8 cellular contexts compared by ENCODE assay signal in genomic region chr18:26226229-26227050, GRCh38. TPM values are rescaled to one million over a fixed set of nuclear protein-coding genes. Genes with fewer than 3 reads are reported as not detected.
DNase-seq lines count a peak whose midpoint lies in the region; ATAC-seq and TF ChIP-seq lines count a peak whose summit lies in the region.

TAF4B (plus strand) TSS chr18:26226445; CDS start chr18:26226934, 489 bp downstream.

- H3K14ac ChIP-seq in trophoblast cell (ENCODE audit: low read length), result peak within 1 kb of the TSS; percentile 29

- H3K9me3 ChIP-seq in trophoblast cell (ENCODE audit: insufficient read depth, low read depth, low read length) (no peaks in the 10 kb centered on the region), tibial nerve (no peaks in the 10 kb centered on the region)

- peak within 1 kb of the TSS; percentile 100 for H3K4me3 ChIP-seq in GM12875 (ENCODE audit: low read depth, low read length)
- peak within 1 kb of the TSS; percentile 89 for H3K4me3 ChIP-seq in trophoblast cell (ENCODE audit: low read depth, low read length)
- peak within 1 kb of the TSS; percentile 80 to 95 (median 90) for H3K4me3 ChIP-seq in tibial nerve

- peak within 1 kb of the TSS; percentile 52 for H4K8ac ChIP-seq in trophoblast cell (ENCODE audit: low read depth, low read length)

- peak; percentile 88 to 92 for TF ChIP-seq EP300 in tibial nerve (IDR thresholded peaks at IDR 0.05)

- TF ChIP-seq POLR2A in tibial nerve (IDR thresholded peaks at IDR 0.05), result peak; percentile 22 to 85

- H3K9me3 Mint-ChIP-seq in activated naive CD8-positive, alpha-beta T cell treated with anti-CD3 and anti-CD28 coated beads, Interleukin-2, amount 50 U/mL, for 24 hours, result no peaks in the 10 kb centered on the region

- peak within 1 kb of the TSS; percentile 76 for H2AFZ ChIP-seq in trophoblast cell (ENCODE audit: insufficient read depth, low read length, poor library complexity)

- H3K36me3 ChIP-seq in trophoblast cell (ENCODE audit: control insufficient read depth in 1 of 2, insufficient read depth in 2 of 2, low read length in 2 of 2) (no peaks in the 10 kb centered on the region), tibial nerve (no peaks in the 10 kb centered on the region)

- peaks cover 34% of the 10 kb centered on the region for H3K4me1 Mint-ChIP-seq in activated naive CD8-positive, alpha-beta T cell treated with anti-CD3 and anti-CD28 coated beads, Interleukin-2, amount 50 U/mL, for 24 hours

- H2BK120ac ChIP-seq in trophoblast cell (ENCODE audit: insufficient read depth, low read length, poor library complexity), result peak within 1 kb of the TSS; percentile 35

- no peak within 1 kb of the TSS for H3K4ac ChIP-seq in trophoblast cell (ENCODE audit: low read depth, low read length)

- H3K27me3 ChIP-seq in trophoblast cell (ENCODE audit: insufficient read depth, low read length) (no peaks in the 10 kb centered on the region), tibial nerve (no peaks in the 10 kb centered on the region)

- no peaks in the 10 kb centered on the region for H3K27me3 Mint-ChIP-seq in activated naive CD8-positive, alpha-beta T cell treated with anti-CD3 and anti-CD28 coated beads, Interleukin-2, amount 50 U/mL, for 24 hours

- H4K12ac ChIP-seq in trophoblast cell (ENCODE audit: low read depth, low read length), result peak within 1 kb of the TSS; percentile 19

- intact Hi-C loops in cardiac septum (cut with DNase I), result loop anchor here (2.0 kb wide), 1 partner anchor 136 kb away; the partner anchor contains the start of gene SS18

- peak; percentile 88 for ATAC-seq in HG02678 (IDR thresholded peaks at IDR 0.05; ENCODE audit: unreplicated experiment)
- peak; percentile 84 for ATAC-seq in activated naive CD8-positive, alpha-beta T cell treated with anti-CD3 and anti-CD28 coated beads, Interleukin-2, amount 50 U/mL, for 24 hours

- H3K36me3 Mint-ChIP-seq in activated naive CD8-positive, alpha-beta T cell treated with anti-CD3 and anti-CD28 coated beads, Interleukin-2, amount 50 U/mL, for 24 hours (ENCODE audit: low read depth), result peaks cover 7% of the 10 kb centered on the region

- peak within 1 kb of the TSS; percentile 1 for H4K91ac ChIP-seq in trophoblast cell (ENCODE audit: low read depth, low read length)

- H2AK5ac ChIP-seq in trophoblast cell (ENCODE audit: low read length), result no peak within 1 kb of the TSS

- H3K23ac ChIP-seq in trophoblast cell (ENCODE audit: low read length), result no peak within 1 kb of the TSS

- DNase-seq in NCI-H1105 treated with DMSO at 0.1 percent for 48 hours (lab: John Stamatoyannopoulos, UW) (peak; percentile 93), SW480 (ENCODE audit: low spot score) (peak; percentile 74), cardiac septum (ENCODE audit: low spot score) (peak; percentile 92), trophoblast cell (peak; percentile 97 to 99), tibial nerve (ENCODE audit: low spot score in 2 of 2) (peak; percentile 89 to 93)
- peak; percentile 95 for DNase-seq in activated naive CD8-positive, alpha-beta T cell treated with anti-CD3 and anti-CD28 coated beads, Interleukin-2, amount 50 U/mL, for 24 hours

- no peak within 1 kb of the TSS for H2BK5ac ChIP-seq in trophoblast cell (ENCODE audit: low read depth, low read length, poor library complexity)

- H3K4me3 Mint-ChIP-seq in activated naive CD8-positive, alpha-beta T cell treated with anti-CD3 and anti-CD28 coated beads, Interleukin-2, amount 50 U/mL, for 24 hours, result peak within 1 kb of the TSS; percentile 93

- no peaks in the 10 kb centered on the region for H3K79me2 ChIP-seq in trophoblast cell (ENCODE audit: control insufficient read depth, insufficient read depth, low read length, poor library complexity)

- no peak within 1 kb of the TSS for H3K18ac ChIP-seq in trophoblast cell (ENCODE audit: low read length)

- peak within 1 kb of the TSS; percentile 53 for H2BK12ac ChIP-seq in trophoblast cell (ENCODE audit: low read length)

- 0 out of 2 replicates have a peak, but pooled peaks have one; percentile 1 for TF ChIP-seq CTCF in GM12875 (IDR thresholded peaks at IDR 0.05; ENCODE audit: borderline replicate concordance, insufficient read depth, low read depth, low read length)
- TF ChIP-seq CTCF in tibial nerve (IDR thresholded peaks at IDR 0.05), result peak in 1 of 5 experiments; percentile 27

- H3K9ac ChIP-seq in trophoblast cell (ENCODE audit: low read length), result peak within 1 kb of the TSS; percentile 63

- peaks cover 3% of the 10 kb centered on the region for H3K79me1 ChIP-seq in trophoblast cell (ENCODE audit: low read length)

- H3K27ac ChIP-seq in trophoblast cell (ENCODE audit: low read depth, low read length) (no peak within 1 kb of the TSS), tibial nerve (peak within 1 kb of the TSS; percentile 50 to 89 (median 78))

- H3K4me1 ChIP-seq in trophoblast cell (ENCODE audit: control insufficient read depth in 1 of 2, insufficient read depth in 2 of 2, low read length in 2 of 2) (no peaks in the 10 kb centered on the region), tibial nerve (peaks cover 0 to 30% (median 5%) of the 10 kb centered on the region in 4 donors)

- no CpG with 5 or more reads among the region's 101 CpGs for WGBS in trophoblast cell (ENCODE audit: extremely low coverage, insufficient coverage, insufficient read length)
- 0% methylated on average over 14 to 46 of the region's 101 CpGs for WGBS in tibial nerve, 2 donors

- peak within 1 kb of the TSS; percentile 99 for H3K4me2 ChIP-seq in trophoblast cell (ENCODE audit: low read length)

- peak within 1 kb of the TSS; percentile 92 for H3K27ac Mint-ChIP-seq in activated naive CD8-positive, alpha-beta T cell treated with anti-CD3 and anti-CD28 coated beads, Interleukin-2, amount 50 U/mL, for 24 hours

RNA-seq across cellular contexts. Expression of gene TAF4B, which starts in this region (rescaled TPM):
- total RNA-seq in cardiac septum (0.92 TPM), tibial nerve (10 to 100 TPM; 13.7 to 25.5 (median 17.2) TPM)
- polyA plus RNA-seq in trophoblast cell (2013), result 9.3 and 9.5 TPM in 2 replicates

Comparison
In these comparisons a context has a peak if more than half of its experiments do, and no peak if none do; other contexts are left out.
1. Peak in DNase-seq in cardiac septum; RNA of the gene not detected or under 1 TPM.